ENCODE assay signal across 1 cellular context in genomic region chr19:40523322-40524047, GRCh38.
TF ChIP-seq lines count a peak whose summit lies in the region.

No MANE protein-coding gene starts in this region.

TF ChIP-seq in HEK293, 187 proteins besides CTCF, POLR2A, EP300 and RAD21 (continued from another document and continues in another):
- no peak for TF ChIP-seq ZNF18 (tag by site-specific recombination; IDR thresholded peaks at IDR 0.05)
- no peak for TF ChIP-seq ZNF311 (tag by site-specific recombination; IDR thresholded peaks at IDR 0.05; ENCODE audit: borderline replicate concordance)
- TF ChIP-seq MEIS1 (CRISPR knock-in tag; IDR thresholded peaks at IDR 0.05; ENCODE audit: borderline replicate concordance), result no peak
- TF ChIP-seq ZNF785 (tag by site-specific recombination; IDR thresholded peaks at IDR 0.05), result no peak
- peak; percentile 59 for TF ChIP-seq PRDM1 (tag by site-specific recombination; IDR thresholded peaks at IDR 0.05)
- TF ChIP-seq ZNF335 (tag by site-specific recombination; conservative IDR thresholded peaks at IDR 0.05), result peak; percentile 62
- no peak for TF ChIP-seq ZNF473 (tag by site-specific recombination; IDR thresholded peaks at IDR 0.05)
- no peak for TF ChIP-seq ZNF155 (tag by site-specific recombination; IDR thresholded peaks at IDR 0.05)
- TF ChIP-seq ZNF266 (tag by site-specific recombination; IDR thresholded peaks at IDR 0.05; ENCODE audit: low read depth), result no peak
- no peak for TF ChIP-seq ZNF558 (tag by site-specific recombination; IDR thresholded peaks at IDR 0.05)
- TF ChIP-seq IKZF3 (tag by site-specific recombination; IDR thresholded peaks at IDR 0.05), result peak; percentile 96
- TF ChIP-seq ZNF555 (tag by site-specific recombination; conservative IDR thresholded peaks at IDR 0.05), result no peak
- 0 out of 2 replicates have a peak, but pooled peaks have one; percentile 13 for TF ChIP-seq ZNF777 (tag by site-specific recombination; IDR thresholded peaks at IDR 0.05; ENCODE audit: borderline replicate concordance)
- peak; percentile 93 for TF ChIP-seq ZIC2 (tag by site-specific recombination; IDR thresholded peaks at IDR 0.05)
- no peak for TF ChIP-seq ZNF169 (tag by site-specific recombination; IDR thresholded peaks at IDR 0.05)
- TF ChIP-seq ZNF426 (tag by site-specific recombination; IDR thresholded peaks at IDR 0.05), result no peak
- peak; percentile 69; the same call in 1 of the 2 replicates for TF ChIP-seq ZNF10 (tag by site-specific recombination; IDR thresholded peaks at IDR 0.05)
- TF ChIP-seq ZNF19 (tag by site-specific recombination; IDR thresholded peaks at IDR 0.05; ENCODE audit: low read depth), result no peak
- no peak for TF ChIP-seq ZNF350 (tag by site-specific recombination; IDR thresholded peaks at IDR 0.05)
- peak; percentile 13; the same call in 1 of the 2 replicates for TF ChIP-seq ZBTB21 (tag by site-specific recombination; IDR thresholded peaks at IDR 0.05)
- no peak for TF ChIP-seq GLI2 (tag by site-specific recombination; IDR thresholded peaks at IDR 0.05; ENCODE audit: borderline replicate concordance, low read depth)
- peak; percentile 80 for TF ChIP-seq ZNF341 (tag by site-specific recombination; IDR thresholded peaks at IDR 0.05; ENCODE audit: low read depth)
- TF ChIP-seq ZNF544 (tag by site-specific recombination; IDR thresholded peaks at IDR 0.05), result no peak
- no peak for TF ChIP-seq ZNF148 (tag by site-specific recombination; IDR thresholded peaks at IDR 0.05; ENCODE audit: borderline replicate concordance)
- TF ChIP-seq ZNF398 (tag by site-specific recombination; IDR thresholded peaks at IDR 0.05), result peak; percentile 33; the same call in 1 of the 2 replicates
- peak; percentile 80 for TF ChIP-seq ZFP69B (tag by site-specific recombination; IDR thresholded peaks at IDR 0.05)
- TF ChIP-seq ZNF488 (tag by site-specific recombination; IDR thresholded peaks at IDR 0.05), result no peak
- no peak for TF ChIP-seq ZNF211 (tag by site-specific recombination; IDR thresholded peaks at IDR 0.05; ENCODE audit: low read depth)
- TF ChIP-seq ZNF776 (tag by site-specific recombination; IDR thresholded peaks at IDR 0.05; ENCODE audit: borderline replicate concordance), result no peak
- TF ChIP-seq ZNF121 (tag by site-specific recombination; IDR thresholded peaks at IDR 0.05), result peak; percentile 98
- no peak for TF ChIP-seq ZNF140 (tag by site-specific recombination; IDR thresholded peaks at IDR 0.05)
- no peak; the same call in 1 of the 2 replicates for TF ChIP-seq EGR2 (tag by site-specific recombination; IDR thresholded peaks at IDR 0.05; ENCODE audit: low read depth)
- no peak for TF ChIP-seq ZNF48 (tag by site-specific recombination; IDR thresholded peaks at IDR 0.05)
- no peak for TF ChIP-seq ZNF701 (tag by site-specific recombination; IDR thresholded peaks at IDR 0.05)
- TF ChIP-seq ZSCAN4 (tag by site-specific recombination; IDR thresholded peaks at IDR 0.05), result peak; percentile 51; the same call in 1 of the 2 replicates
- TF ChIP-seq HOXA7 (CRISPR knock-in tag; IDR thresholded peaks at IDR 0.05; ENCODE audit: borderline replicate concordance), result no peak
- no peak for TF ChIP-seq ZNF792 (tag by site-specific recombination; IDR thresholded peaks at IDR 0.05)
- TF ChIP-seq ZNF280C (tag by site-specific recombination; IDR thresholded peaks at IDR 0.05), result no peak
- TF ChIP-seq ZNF654 (tag by site-specific recombination; IDR thresholded peaks at IDR 0.05; ENCODE audit: low read depth), result peak; percentile 85
- TF ChIP-seq ZNF2 (tag by site-specific recombination; IDR thresholded peaks at IDR 0.05), result peak; percentile 94
- TF ChIP-seq ZBTB8A (tag by site-specific recombination; IDR thresholded peaks at IDR 0.05), result 0 out of 2 replicates have a peak, but pooled peaks have one; percentile 39
- no peak; the same call in 1 of the 2 replicates for TF ChIP-seq YY1 (tag by site-specific recombination; IDR thresholded peaks at IDR 0.05)
- no peak for TF ChIP-seq AEBP2 (tag by site-specific recombination; IDR thresholded peaks at IDR 0.05; ENCODE audit: borderline replicate concordance)
- TF ChIP-seq ZNF24 (tag by site-specific recombination; IDR thresholded peaks at IDR 0.05), result peak; percentile 77; the same call in 1 of the 2 replicates
- TF ChIP-seq OSR2 (tag by site-specific recombination; IDR thresholded peaks at IDR 0.05), result 0 out of 2 replicates have a peak, but pooled peaks have one; percentile 6
- peak; percentile 45; the same call in 1 of the 2 replicates for TF ChIP-seq KLF1 (tag by site-specific recombination; IDR thresholded peaks at IDR 0.05)
- TF ChIP-seq ZSCAN18 (tag by site-specific recombination; IDR thresholded peaks at IDR 0.05), result no peak
- peak; percentile 60 for TF ChIP-seq ZNF629 (tag by site-specific recombination; IDR thresholded peaks at IDR 0.05)
- no peak for TF ChIP-seq ZNF354C (tag by site-specific recombination; IDR thresholded peaks at IDR 0.05; ENCODE audit: borderline replicate concordance, low read depth)
- TF ChIP-seq ZNF600 (tag by site-specific recombination; IDR thresholded peaks at IDR 0.05), result peak; percentile 97
- TF ChIP-seq ZNF645 (tag by site-specific recombination; IDR thresholded peaks at IDR 0.05), result 0 out of 2 replicates have a peak, but pooled peaks have one; percentile 47
- no peak for TF ChIP-seq SETDB1 (IDR thresholded peaks at IDR 0.05; ENCODE audit: insufficient read length, low read length)
- no peak for TF ChIP-seq HOXD13 (CRISPR knock-in tag; IDR thresholded peaks at IDR 0.05; ENCODE audit: borderline replicate concordance)
- TF ChIP-seq ZNF416 (tag by site-specific recombination; IDR thresholded peaks at IDR 0.05), result no peak
- no peak for TF ChIP-seq ZNF529 (tag by site-specific recombination; IDR thresholded peaks at IDR 0.05; ENCODE audit: insufficient replicate concordance)
